Comparison of ENCODE assay signal across 8 cellular contexts in genomic region chr3:27368831-27369607, GRCh38. TPM values are rescaled to one million over a fixed set of nuclear protein-coding genes. Genes with fewer than 3 reads are reported as not detected.
DNase-seq lines count a peak whose midpoint lies in the region; ATAC-seq, FAIRE-seq and TF ChIP-seq lines count a peak whose summit lies in the region.

Gene NEK10, minus strand, starts transcription at chr3:27369383. Its CDS starts 16,501 bp downstream, at chr3:27352882.

- peak within 1 kb of the TSS; percentile 42 for H3K27ac Mint-ChIP-seq in neural progenitor cell
- H3K27ac Mint-ChIP-seq in stimulated activated naive CD8-positive, alpha-beta T cell treated with anti-CD3 and anti-CD28 coated beads, Interleukin-15, Interleukin-2, amounts not matched to agents 100 ng/mL and 50 ng/mL, for 24 hours, result peak within 1 kb of the TSS; percentile 57

- peak within 1 kb of the TSS; percentile 58 for H3K4me3 ChIP-seq in RWPE2 (ENCODE audit: severe bottlenecking)
- peak within 1 kb of the TSS; percentile 56 for H3K4me3 ChIP-seq in neural progenitor cell

- peaks cover 13% of the 10 kb centered on the region for H3K4me1 Mint-ChIP-seq in neural progenitor cell
- peaks cover 13% of the 10 kb centered on the region for H3K4me1 Mint-ChIP-seq in stimulated activated naive CD8-positive, alpha-beta T cell treated with anti-CD3 and anti-CD28 coated beads, Interleukin-15, Interleukin-2, amounts not matched to agents 100 ng/mL and 50 ng/mL, for 24 hours (ENCODE audit: low read depth)

- no peak for FAIRE-seq in frontal cortex (lab: Jason Lieb, UNC)

- H3K27me3 ChIP-seq in RWPE2 (ENCODE audit: insufficient read depth, poor library complexity, severe bottlenecking) (no peaks in the 10 kb centered on the region), neural progenitor cell (peaks cover 12% of the 10 kb centered on the region)

- H3F3A ChIP-seq in neural progenitor cell (ENCODE audit: low read depth), result peaks cover 10% of the 10 kb centered on the region

- H3K27me3 Mint-ChIP-seq in neural progenitor cell (ENCODE audit: insufficient read depth, low read depth), result peaks cover 5% of the 10 kb centered on the region
- H3K27me3 Mint-ChIP-seq in stimulated activated naive CD8-positive, alpha-beta T cell treated with anti-CD3 and anti-CD28 coated beads, Interleukin-15, Interleukin-2, amounts not matched to agents 100 ng/mL and 50 ng/mL, for 24 hours, result no peaks in the 10 kb centered on the region

- DNase-seq in DMS153 (lab: John Stamatoyannopoulos, UW), result peak; percentile 70
- DNase-seq in KBM-7, result peak; percentile 91
- DNase-seq in RWPE2 (ENCODE audit: low spot score), result peak; percentile 93
- DNase-seq in activated gamma-delta T cell treated with Interleukin-2 at 50 U/mL for 16 hours, result peak; percentile 88
- DNase-seq in frontal cortex (ENCODE audit: low spot score in 2 of 2), result peak; percentile 41 to 87
- peak; percentile 97 for DNase-seq in neural progenitor cell (ENCODE audit: low spot score)

- H3K36me3 Mint-ChIP-seq in neural progenitor cell, result no peaks in the 10 kb centered on the region
- peaks cover 4% of the 10 kb centered on the region for H3K36me3 Mint-ChIP-seq in stimulated activated naive CD8-positive, alpha-beta T cell treated with anti-CD3 and anti-CD28 coated beads, Interleukin-15, Interleukin-2, amounts not matched to agents 100 ng/mL and 50 ng/mL, for 24 hours (ENCODE audit: low read depth)

- H4K20me1 ChIP-seq in neural progenitor cell (ENCODE audit: low read depth), result peaks cover 7% of the 10 kb centered on the region

- no peaks in the 10 kb centered on the region for H3K9me3 Mint-ChIP-seq in neural progenitor cell
- no peaks in the 10 kb centered on the region for H3K9me3 Mint-ChIP-seq in stimulated activated naive CD8-positive, alpha-beta T cell treated with anti-CD3 and anti-CD28 coated beads, Interleukin-15, Interleukin-2, amounts not matched to agents 100 ng/mL and 50 ng/mL, for 24 hours

- no peaks in the 10 kb centered on the region for H3K9me3 ChIP-seq in RWPE2 (ENCODE audit: severe bottlenecking)
- no peaks in the 10 kb centered on the region for H3K9me3 ChIP-seq in neural progenitor cell (ENCODE audit: low read depth)

- H2AFZ ChIP-seq in neural progenitor cell (replicated peaks), result peak within 1 kb of the TSS; percentile 53

- H3K79me2 ChIP-seq in neural progenitor cell (ENCODE audit: low read depth), result no peaks in the 10 kb centered on the region

- TF ChIP-seq CTCF in RWPE2 (IDR thresholded peaks at IDR 0.05; ENCODE audit: poor library complexity, severe bottlenecking) (no peak), neural progenitor cell (IDR thresholded peaks at IDR 0.05) (no peak)

- in situ Hi-C loops in KBM-7 (cut with MboI; ENCODE audit: low pct_unique_long_range_greater_than_20kb, low sequenced_read_pairs), result no loop called here

- no peaks in the 10 kb centered on the region for H3K4me1 ChIP-seq in RWPE2 (ENCODE audit: insufficient read depth, poor library complexity, severe bottlenecking)
- no peaks in the 10 kb centered on the region for H3K4me1 ChIP-seq in neural progenitor cell

- H3K9ac ChIP-seq in neural progenitor cell, result no peak within 1 kb of the TSS

- H3K27ac ChIP-seq in RWPE2 (ENCODE audit: poor library complexity, severe bottlenecking) (no peak within 1 kb of the TSS), neural progenitor cell (no peak within 1 kb of the TSS)

- peak within 1 kb of the TSS; percentile 89 for H3K4me2 ChIP-seq in neural progenitor cell

- ATAC-seq in GM21717 (IDR thresholded peaks at IDR 0.05; ENCODE audit: unreplicated experiment) (peak; percentile 100), RWPE2 (ENCODE audit: low read depth) (peak; percentile 99)

- peaks cover 16% of the 10 kb centered on the region for H3K36me3 ChIP-seq in RWPE2 (ENCODE audit: low read depth)
- H3K36me3 ChIP-seq in neural progenitor cell, result peaks cover 4% of the 10 kb centered on the region

- H3K4me3 Mint-ChIP-seq in neural progenitor cell, result peak within 1 kb of the TSS; percentile 95
- peak within 1 kb of the TSS; percentile 86 for H3K4me3 Mint-ChIP-seq in stimulated activated naive CD8-positive, alpha-beta T cell treated with anti-CD3 and anti-CD28 coated beads, Interleukin-15, Interleukin-2, amounts not matched to agents 100 ng/mL and 50 ng/mL, for 24 hours

RNA-seq across cellular contexts. Expression of gene NEK10, which starts in this region (rescaled TPM):
- total RNA-seq in frontal cortex (28.1 TPM), neural progenitor cell (ENCODE audit: low replicate concordance) (0.54 and 1.1 TPM in 2 replicates)

Comparison
In these comparisons a context has a peak if more than half of its experiments do, and no peak if none do; other contexts are left out.
1. RNA of gene NEK10 (total RNA-seq): 28.1 TPM in frontal cortex (single experiment); 0.54 to 1.1 TPM in neural progenitor cell; every median in the first group is over 10 times any median in the second.
2. Peak in every context shown above with its lines, with median percentiles within 50 percentile points of each other: DNase-seq.